In the genomic region with DNA sequence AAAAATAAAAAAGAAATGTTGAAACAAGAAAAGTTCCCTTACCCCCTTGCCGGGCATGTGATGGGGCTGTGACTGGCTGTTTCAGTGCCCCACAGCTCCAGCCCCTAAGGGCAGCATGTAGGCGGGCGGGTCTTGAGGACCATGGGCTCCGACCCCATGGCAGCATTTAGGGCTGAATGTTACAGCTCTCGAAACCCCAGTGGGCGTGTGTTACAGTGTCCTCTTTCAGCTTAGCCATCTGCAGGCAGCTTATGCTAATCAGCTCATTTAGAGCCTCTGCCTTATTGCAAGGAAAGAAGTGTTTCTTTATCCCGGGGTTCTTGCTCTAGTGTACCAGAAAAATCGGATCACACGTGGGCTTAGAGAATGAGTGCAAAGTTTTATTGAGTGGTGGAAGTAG, we compare ENCODE assay signal across 24 cellular contexts.
"Had no signal": no experiment of that assay in that cellular context is flagged by ENCODE, and none has a peak within 500 bp of the region (broad histone marks: within the 10 kb centered on the region; RNA-seq: fewer than 3 reads in every experiment).

No MANE protein-coding gene starts in this region.

- H3K27ac ChIP-seq: dorsolateral prefrontal cortex, esophagus muscularis mucosa, hepatocyte, neutrophil, ovary, prostate gland, testis, uterus had no signal

- H3K27ac Mint-ChIP-seq: activated B cell treated with CpG ODN at 0.5 μM for 24 hours; activated CD4-positive, alpha-beta T cell treated with anti-CD3 and anti-CD28 coated beads for 36 hours; activated naive CD8-positive, alpha-beta T cell; activated T-helper 2 cell treated with anti-CD3 and anti-CD28 coated beads, Interferon-gamma antibody, Interleukin-2, Interleukin-4, amounts not matched to agents 10 μg/mL and 5 μg/mL and 100 μg/mL, durations not matched to agents 14 hours and 24 hours and 36 hours; memory B cell; natural killer cell treated with Interleukin-12 subunit alpha and Interleukin-12 subunit beta and Interleukin-15 and Interleukin-18, amount 100 ng/mL, for 72 hours had no signal

- ATAC-seq: activated CD4-positive, alpha-beta T cell treated with anti-CD3 and anti-CD28 coated beads for 36 hours; activated T-cell treated with anti-CD3 and anti-CD28 coated beads, Interleukin-2, amount 50 U/mL, for 4 hours; left ventricle myocardium superior; natural killer cell treated with Interleukin-12 subunit alpha and Interleukin-12 subunit beta and Interleukin-15 and Interleukin-18, amount 100 ng/mL, for 72 hours had no signal

- H3K4me3 Mint-ChIP-seq: activated B cell treated with CpG ODN at 0.5 μM for 24 hours; activated CD4-positive, alpha-beta T cell treated with anti-CD3 and anti-CD28 coated beads for 36 hours; activated naive CD8-positive, alpha-beta T cell; activated T-cell treated with anti-CD3 and anti-CD28 coated beads, Interleukin-2, amount 50 U/mL, for 4 hours; central memory CD8-positive, alpha-beta T cell; memory B cell; natural killer cell treated with Interleukin-12 subunit alpha and Interleukin-12 subunit beta and Interleukin-15 and Interleukin-18, amount 100 ng/mL, for 72 hours had no signal

- H3K36me3 Mint-ChIP-seq: activated naive CD8-positive, alpha-beta T cell; memory B cell had no signal

- H3K4me1 ChIP-seq: esophagus muscularis mucosa, prostate gland, testis, uterus had no signal

- H3K27me3 Mint-ChIP-seq: activated B cell treated with CpG ODN at 0.5 μM for 24 hours; activated CD4-positive, alpha-beta T cell treated with anti-CD3 and anti-CD28 coated beads for 36 hours; activated naive CD8-positive, alpha-beta T cell; central memory CD8-positive, alpha-beta T cell; memory B cell; natural killer cell treated with Interleukin-12 subunit alpha and Interleukin-12 subunit beta and Interleukin-15 and Interleukin-18, amount 100 ng/mL, for 72 hours had no signal

- H3K36me3 ChIP-seq: esophagus muscularis mucosa, neutrophil, ovary, prostate gland, uterus had no signal

- H3K27me3 ChIP-seq: esophagus muscularis mucosa, hepatocyte, neutrophil, ovary, testis, uterus had no signal

- DNase-seq: activated B cell treated with CpG ODN at 0.5 μM for 24 hours; activated CD4-positive, alpha-beta T cell treated with anti-CD3 and anti-CD28 coated beads for 36 hours; activated CD4-positive, alpha-beta T cell treated with anti-CD3 and anti-CD28 coated beads, Interleukin-2, amount 50 U/mL, for 48 hours; activated CD8-positive, alpha-beta memory T cell treated with anti-CD3 and anti-CD28 coated beads, Interleukin-2, amount 50 U/mL, for 48 hours; activated naive CD4-positive, alpha-beta T cell; activated T-cell treated with anti-CD3 and anti-CD28 coated beads, Interleukin-2, amount 50 U/mL, for 4 hours; dorsolateral prefrontal cortex; glutamatergic neuron; left ventricle myocardium superior; ovary; stimulated activated CD4-positive, alpha-beta T cell treated with anti-CD3 and anti-CD28 coated beads, Interleukin-4, amount 100 ng/mL, for 1 hour; stimulated activated naive CD4-positive, alpha-beta T cell; testis; trophoblast cell; uterus had no signal

- H3K9me3 ChIP-seq: esophagus muscularis mucosa, neutrophil, prostate gland, testis, uterus had no signal

- H3K4me1 Mint-ChIP-seq: activated B cell treated with CpG ODN at 0.5 μM for 24 hours; activated CD4-positive, alpha-beta T cell treated with anti-CD3 and anti-CD28 coated beads for 36 hours; central memory CD8-positive, alpha-beta T cell; memory B cell had no signal

- H3K9me3 Mint-ChIP-seq: activated T-cell treated with anti-CD3 and anti-CD28 coated beads, Interleukin-2, amount 50 U/mL, for 4 hours had no signal

- H3K4me3 ChIP-seq: esophagus muscularis mucosa, hepatocyte, ovary, prostate gland, testis, uterus had no signal
